Comparison of ENCODE assay signal across 1 cellular context in the genomic region with DNA sequence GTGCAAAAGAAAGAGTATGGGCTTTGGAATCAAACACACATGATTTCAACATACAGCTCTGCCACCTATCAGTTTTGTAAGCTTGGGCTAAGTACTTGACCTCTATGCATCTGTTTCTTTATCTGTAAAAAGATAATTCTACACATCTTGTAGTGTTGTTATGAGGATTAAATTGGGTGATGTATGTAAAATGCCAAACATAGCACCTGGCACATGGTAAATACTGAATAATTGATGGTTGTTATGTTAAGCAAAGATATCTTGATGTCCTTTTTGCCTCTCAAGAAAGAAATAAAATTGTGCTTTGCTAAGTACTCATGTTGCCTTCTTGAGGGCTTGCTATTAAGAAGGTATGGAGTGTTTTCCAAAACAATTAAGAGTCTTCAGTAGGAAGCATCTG.
A peak's percentile ranks its signal among the peaks of the same experiment; 100 is the strongest.
TF ChIP-seq lines count a peak whose summit lies in the region.

No MANE protein-coding gene starts in this region.

TF ChIP-seq in HEK293, 187 proteins besides CTCF, POLR2A, EP300 and RAD21 (continued from another document):
- TF ChIP-seq ZNF18 (tag by site-specific recombination; IDR thresholded peaks at IDR 0.05) (no peak), AEBP2 (tag by site-specific recombination; IDR thresholded peaks at IDR 0.05; ENCODE audit: borderline replicate concordance) (no peak), ZNF629 (tag by site-specific recombination; IDR thresholded peaks at IDR 0.05) (no peak), ZNF843 (tag by site-specific recombination; IDR thresholded peaks at IDR 0.05) (peak; percentile 73), ZXDB (tag by site-specific recombination; IDR thresholded peaks at IDR 0.05) (peak; percentile 74), ZNF645 (tag by site-specific recombination; IDR thresholded peaks at IDR 0.05) (no peak), SP2 (tag by site-specific recombination; IDR thresholded peaks at IDR 0.05) (no peak), ZNF350 (tag by site-specific recombination; IDR thresholded peaks at IDR 0.05) (no peak), ZNF394 (tag by site-specific recombination; IDR thresholded peaks at IDR 0.05; ENCODE audit: borderline replicate concordance) (no peak), ZNF549 (tag by site-specific recombination; IDR thresholded peaks at IDR 0.05) (no peak), KLF10 (tag by site-specific recombination; IDR thresholded peaks at IDR 0.05) (no peak), ZNF529 (tag by site-specific recombination; IDR thresholded peaks at IDR 0.05; ENCODE audit: insufficient replicate concordance) (no peak)
- TF ChIP-seq, protein P1, sequence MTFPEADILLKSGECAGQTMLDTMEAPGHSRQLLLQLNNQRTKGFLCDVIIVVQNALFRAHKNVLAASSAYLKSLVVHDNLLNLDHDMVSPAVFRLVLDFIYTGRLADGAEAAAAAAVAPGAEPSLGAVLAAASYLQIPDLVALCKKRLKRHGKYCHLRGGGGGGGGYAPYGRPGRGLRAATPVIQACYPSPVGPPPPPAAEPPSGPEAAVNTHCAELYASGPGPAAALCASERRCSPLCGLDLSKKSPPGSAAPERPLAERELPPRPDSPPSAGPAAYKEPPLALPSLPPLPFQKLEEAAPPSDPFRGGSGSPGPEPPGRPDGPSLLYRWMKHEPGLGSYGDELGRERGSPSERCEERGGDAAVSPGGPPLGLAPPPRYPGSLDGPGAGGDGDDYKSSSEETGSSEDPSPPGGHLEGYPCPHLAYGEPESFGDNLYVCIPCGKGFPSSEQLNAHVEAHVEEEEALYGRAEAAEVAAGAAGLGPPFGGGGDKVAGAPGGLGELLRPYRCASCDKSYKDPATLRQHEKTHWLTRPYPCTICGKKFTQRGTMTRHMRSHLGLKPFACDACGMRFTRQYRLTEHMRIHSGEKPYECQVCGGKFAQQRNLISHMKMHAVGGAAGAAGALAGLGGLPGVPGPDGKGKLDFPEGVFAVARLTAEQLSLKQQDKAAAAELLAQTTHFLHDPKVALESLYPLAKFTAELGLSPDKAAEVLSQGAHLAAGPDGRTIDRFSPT (tag by site-specific recombination; IDR thresholded peaks at IDR 0.05): no peak
- TF ChIP-seq, protein P2, sequence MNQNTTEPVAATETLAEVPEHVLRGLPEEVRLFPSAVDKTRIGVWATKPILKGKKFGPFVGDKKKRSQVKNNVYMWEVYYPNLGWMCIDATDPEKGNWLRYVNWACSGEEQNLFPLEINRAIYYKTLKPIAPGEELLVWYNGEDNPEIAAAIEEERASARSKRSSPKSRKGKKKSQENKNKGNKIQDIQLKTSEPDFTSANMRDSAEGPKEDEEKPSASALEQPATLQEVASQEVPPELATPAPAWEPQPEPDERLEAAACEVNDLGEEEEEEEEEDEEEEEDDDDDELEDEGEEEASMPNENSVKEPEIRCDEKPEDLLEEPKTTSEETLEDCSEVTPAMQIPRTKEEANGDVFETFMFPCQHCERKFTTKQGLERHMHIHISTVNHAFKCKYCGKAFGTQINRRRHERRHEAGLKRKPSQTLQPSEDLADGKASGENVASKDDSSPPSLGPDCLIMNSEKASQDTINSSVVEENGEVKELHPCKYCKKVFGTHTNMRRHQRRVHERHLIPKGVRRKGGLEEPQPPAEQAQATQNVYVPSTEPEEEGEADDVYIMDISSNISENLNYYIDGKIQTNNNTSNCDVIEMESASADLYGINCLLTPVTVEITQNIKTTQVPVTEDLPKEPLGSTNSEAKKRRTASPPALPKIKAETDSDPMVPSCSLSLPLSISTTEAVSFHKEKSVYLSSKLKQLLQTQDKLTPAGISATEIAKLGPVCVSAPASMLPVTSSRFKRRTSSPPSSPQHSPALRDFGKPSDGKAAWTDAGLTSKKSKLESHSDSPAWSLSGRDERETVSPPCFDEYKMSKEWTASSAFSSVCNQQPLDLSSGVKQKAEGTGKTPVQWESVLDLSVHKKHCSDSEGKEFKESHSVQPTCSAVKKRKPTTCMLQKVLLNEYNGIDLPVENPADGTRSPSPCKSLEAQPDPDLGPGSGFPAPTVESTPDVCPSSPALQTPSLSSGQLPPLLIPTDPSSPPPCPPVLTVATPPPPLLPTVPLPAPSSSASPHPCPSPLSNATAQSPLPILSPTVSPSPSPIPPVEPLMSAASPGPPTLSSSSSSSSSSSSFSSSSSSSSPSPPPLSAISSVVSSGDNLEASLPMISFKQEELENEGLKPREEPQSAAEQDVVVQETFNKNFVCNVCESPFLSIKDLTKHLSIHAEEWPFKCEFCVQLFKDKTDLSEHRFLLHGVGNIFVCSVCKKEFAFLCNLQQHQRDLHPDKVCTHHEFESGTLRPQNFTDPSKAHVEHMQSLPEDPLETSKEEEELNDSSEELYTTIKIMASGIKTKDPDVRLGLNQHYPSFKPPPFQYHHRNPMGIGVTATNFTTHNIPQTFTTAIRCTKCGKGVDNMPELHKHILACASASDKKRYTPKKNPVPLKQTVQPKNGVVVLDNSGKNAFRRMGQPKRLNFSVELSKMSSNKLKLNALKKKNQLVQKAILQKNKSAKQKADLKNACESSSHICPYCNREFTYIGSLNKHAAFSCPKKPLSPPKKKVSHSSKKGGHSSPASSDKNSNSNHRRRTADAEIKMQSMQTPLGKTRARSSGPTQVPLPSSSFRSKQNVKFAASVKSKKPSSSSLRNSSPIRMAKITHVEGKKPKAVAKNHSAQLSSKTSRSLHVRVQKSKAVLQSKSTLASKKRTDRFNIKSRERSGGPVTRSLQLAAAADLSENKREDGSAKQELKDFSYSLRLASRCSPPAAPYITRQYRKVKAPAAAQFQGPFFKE (tag by site-specific recombination; IDR thresholded peaks at IDR 0.05; ENCODE audit: borderline replicate concordance): no peak
